In genomic region chrX:107562482-107562881, GRCh38 we compare ENCODE assay signal across 13 cellular contexts.
DNase-seq lines count a peak whose midpoint lies in the region; ATAC-seq and TF ChIP-seq lines count a peak whose summit lies in the region.
"Had no signal": no experiment of that assay in that cellular context is flagged by ENCODE, and none has a peak within 500 bp of the region (broad histone marks: within the 10 kb centered on the region; RNA-seq: fewer than 3 reads in every experiment).

No MANE protein-coding gene starts in this region.

- DNase-seq in AG10803 (ENCODE audit: low read depth) (peak; percentile 87), LHCN-M2 (ENCODE audit: low read depth) (peak; percentile 55), brain microvascular endothelial cell (peak; percentile 72), kidney tubule cell (ENCODE audit: low spot score) (peak; percentile 93), dorsolateral prefrontal cortex (no peak), mucosa of gallbladder (ENCODE audit: low spot score) (no peak), erythroblast (lab: John Stamatoyannopoulos, UW) (no peak)
- DNase-seq: activated CD4-positive, alpha-beta T cell treated with anti-CD3 and anti-CD28 coated beads, Interleukin-2, amount 50 U/mL, for 4 hours; stimulated activated CD4-positive, alpha-beta T cell treated with anti-CD3 and anti-CD28 coated beads, Interleukin-4, amount 100 ng/mL, for 24 hours; stimulated activated naive CD4-positive, alpha-beta T cell treated with Interleukin-2 at 50 U/mL for 16 hours; T-helper 17 cell had no signal

- no peak for TF ChIP-seq POLR2A in erythroblast (IDR thresholded peaks at IDR 0.05; ENCODE audit: low read length)

- H3K4me3 ChIP-seq in AG10803 (ENCODE audit: low read length) (no peak overlapping the region), brain microvascular endothelial cell (ENCODE audit: low read depth, low read length) (no peak overlapping the region), dorsolateral prefrontal cortex (no peak overlapping the region)
- H3K4me3 ChIP-seq: BLaER1 had no signal

- in situ Hi-C loops in brain microvascular endothelial cell (cut with HindIII; ENCODE audit: low pct_ligation_motif_present, low sequenced_read_pairs) = no loop called here

- intact Hi-C loops in dorsolateral prefrontal cortex (cut with DNase I) = no loop called here

- no peaks in the 10 kb centered on the region for H3K36me3 ChIP-seq in brain microvascular endothelial cell (replicated peaks)
- H3K36me3 ChIP-seq: BLaER1 had no signal

- H3K27me3 ChIP-seq in brain microvascular endothelial cell (replicated peaks) (no peaks in the 10 kb centered on the region), dorsolateral prefrontal cortex (peaks cover 0 to 94% (median 57%) of the 10 kb centered on the region in 45 donors)

- peak overlapping the region; percentile 32 for H3K27ac ChIP-seq in brain microvascular endothelial cell
- H3K27ac ChIP-seq in dorsolateral prefrontal cortex = no peak overlapping the region
- H3K27ac ChIP-seq: BLaER1 had no signal

- TF ChIP-seq CTCF in AG10803 (conservative IDR thresholded peaks at IDR 0.05; ENCODE audit: low read length) (no peak), brain microvascular endothelial cell (IDR thresholded peaks at IDR 0.05; ENCODE audit: low read depth, low read length, missing control alignments) (no peak), dorsolateral prefrontal cortex (IDR thresholded peaks at IDR 0.05 in 54 of 56, conservative IDR thresholded peaks at IDR 0.05 in 2 of 56; ENCODE audit: low read depth in 1 of 56, partially characterized antibody in 56 of 56) (no peak)

- ATAC-seq in HG02571 (IDR thresholded peaks at IDR 0.05; ENCODE audit: unreplicated experiment) = no peak
- ATAC-seq: T-helper 17 cell had no signal

Comparison
In these comparisons a context has a peak if more than half of its experiments do, and no peak if none do; other contexts are left out.
1. DNase-seq: peak in AG10803 (single experiment), LHCN-M2 (single experiment), brain microvascular endothelial cell (single experiment) and kidney tubule cell (single experiment); none in dorsolateral prefrontal cortex (0 of 10), mucosa of gallbladder (single experiment) and erythroblast (0 of 2).